Comparison of ENCODE assay signal across 8 cellular contexts in the genomic region with DNA sequence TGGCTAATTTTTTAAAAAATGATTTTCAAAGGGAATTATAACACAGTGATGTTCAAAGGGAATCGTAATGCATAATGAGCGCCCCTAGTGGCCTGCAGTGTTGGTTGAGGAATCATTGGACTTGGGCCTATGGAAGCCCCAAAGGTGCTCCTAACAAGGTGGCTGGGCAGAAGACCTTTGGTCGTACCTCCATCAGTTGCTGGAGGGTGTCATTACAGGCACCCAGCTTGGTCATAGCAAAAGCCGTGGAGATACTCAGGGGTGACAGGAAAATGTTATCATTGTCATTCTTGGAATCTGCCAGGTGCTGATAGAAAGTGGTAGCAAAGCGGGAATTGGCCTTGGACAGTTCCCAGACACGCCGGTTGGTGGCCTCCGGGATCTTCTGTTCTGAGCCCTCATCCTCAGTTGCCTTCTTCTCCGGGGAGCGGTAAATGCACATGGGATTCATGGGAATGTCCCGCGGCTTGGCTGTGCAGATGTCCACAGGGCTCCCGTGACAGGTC. TPM values are rescaled to one million over a fixed set of nuclear protein-coding genes. Genes with fewer than 3 reads are reported as not detected.
DNase-seq lines count a peak whose midpoint lies in the region; ATAC-seq and TF ChIP-seq lines count a peak whose summit lies in the region.

No MANE protein-coding gene starts in this region.

- no peak overlapping the region for H3K27ac Mint-ChIP-seq in neural progenitor cell

- ATAC-seq in heart right ventricle (no peak), GM18858 (IDR thresholded peaks at IDR 0.05; ENCODE audit: unreplicated experiment) (no peak)

- H3K9me3 ChIP-seq in heart right ventricle (no peaks in the 10 kb centered on the region), right atrium auricular region (no peaks in the 10 kb centered on the region), neural progenitor cell (ENCODE audit: low read depth) (no peaks in the 10 kb centered on the region)

- H3K79me2 ChIP-seq in neural progenitor cell (ENCODE audit: low read depth), result no peaks in the 10 kb centered on the region

- no peaks in the 10 kb centered on the region for H3K36me3 ChIP-seq in heart right ventricle
- H3K36me3 ChIP-seq in right atrium auricular region, result no peaks in the 10 kb centered on the region
- H3K36me3 ChIP-seq in neural progenitor cell, result no peaks in the 10 kb centered on the region

- no peak for DNase-seq in heart right ventricle
- no peak for DNase-seq in right atrium auricular region (ENCODE audit: low spot score)
- DNase-seq in NCI-H510A (lab: John Stamatoyannopoulos, UW), result peak; percentile 6
- no peak for DNase-seq in astrocyte of the cerebellum (ENCODE audit: low read depth)
- DNase-seq in neural progenitor cell (ENCODE audit: low spot score), result peak; percentile 34
- no peak for DNase-seq in NCI-H446 treated with DMSO at 0.1 percent for 48 hours (lab: John Stamatoyannopoulos, UW)
- no peak for DNase-seq in cerebellum (ENCODE audit: low spot score)

- H3K36me3 Mint-ChIP-seq in neural progenitor cell, result no peaks in the 10 kb centered on the region

- 85 to 87% methylated on average over 13 of the region's 13 CpGs for WGBS in heart right ventricle, 2 donors

- in situ Hi-C loops in astrocyte of the cerebellum (cut with HindIII; ENCODE audit: low sequenced_read_pairs), result no loop called here

- H3K9ac ChIP-seq in neural progenitor cell, result no peak overlapping the region

- no peaks in the 10 kb centered on the region for H3F3A ChIP-seq in neural progenitor cell (ENCODE audit: low read depth)

- H3K4me1 ChIP-seq in heart right ventricle (no peaks in the 10 kb centered on the region), right atrium auricular region (no peaks in the 10 kb centered on the region), neural progenitor cell (no peaks in the 10 kb centered on the region)

- H3K27me3 Mint-ChIP-seq in neural progenitor cell (ENCODE audit: insufficient read depth, low read depth), result no peaks in the 10 kb centered on the region

- H3K27me3 ChIP-seq in heart right ventricle, result no peaks in the 10 kb centered on the region
- no peaks in the 10 kb centered on the region for H3K27me3 ChIP-seq in right atrium auricular region
- H3K27me3 ChIP-seq in neural progenitor cell, result no peaks in the 10 kb centered on the region

- H2AFZ ChIP-seq in neural progenitor cell (replicated peaks), result no peak overlapping the region

- H4K20me1 ChIP-seq in neural progenitor cell (ENCODE audit: low read depth), result no peaks in the 10 kb centered on the region

- no peak overlapping the region for H3K4me2 ChIP-seq in neural progenitor cell

- H3K27ac ChIP-seq in heart right ventricle (no peak overlapping the region), right atrium auricular region (no peak overlapping the region), neural progenitor cell (no peak overlapping the region)

- intact Hi-C loops in heart right ventricle (cut with DNase I), result no loop called here

- TF ChIP-seq CTCF in heart right ventricle (IDR thresholded peaks at IDR 0.05) (peak in 7 of 9 donors; percentile 22 to 57 (median 32)), right atrium auricular region (IDR thresholded peaks at IDR 0.05) (peak in 1 of 2 donors; percentile 46), astrocyte of the cerebellum (IDR thresholded peaks at IDR 0.05; ENCODE audit: low read depth, low read length, missing control alignments) (peak; percentile 55), neural progenitor cell (IDR thresholded peaks at IDR 0.05) (peak; percentile 74)

- H3K4me1 Mint-ChIP-seq in neural progenitor cell, result no peaks in the 10 kb centered on the region

- H3K9me3 Mint-ChIP-seq in neural progenitor cell, result peaks cover 4% of the 10 kb centered on the region

- no peak overlapping the region for H3K4me3 ChIP-seq in heart right ventricle
- H3K4me3 ChIP-seq in right atrium auricular region, result no peak overlapping the region
- H3K4me3 ChIP-seq in astrocyte of the cerebellum (ENCODE audit: low read depth, low read length), result no peak overlapping the region
- H3K4me3 ChIP-seq in neural progenitor cell, result no peak overlapping the region

- H3K4me3 Mint-ChIP-seq in neural progenitor cell, result no peak overlapping the region

RNA-seq across cellular contexts. Expression of a gene that starts 2.7 kb away (rescaled TPM):
- total RNA-seq in heart right ventricle, result under 1 TPM in 2 of 10 donors, not detected in 8; 0.34 to 0.44 TPM
- under 1 TPM in 1 of 2 donors, not detected in 1; 0.20 TPM for polyA plus RNA-seq in heart right ventricle
- total RNA-seq in right atrium auricular region, result under 1 TPM in 1 of 2 donors, not detected in 1; 0.31 TPM
- not detected in 2 replicates for total RNA-seq in neural progenitor cell (ENCODE audit: low replicate concordance)
- total RNA-seq in cerebellum, result not detected

RNA-seq across cellular contexts. Expression of a gene that starts 46.2 kb away (rescaled TPM):
- 10 to 100 TPM in 8 of 10 donors, 1 to 10 TPM in 2; 8.5 to 15.2 (median 11.3) TPM for total RNA-seq in heart right ventricle
- 1 to 10 TPM in 1 of 2 donors, under 1 TPM in 1; 0.55 to 3.4 TPM for polyA plus RNA-seq in heart right ventricle
- total RNA-seq in right atrium auricular region, result 1 to 10 TPM; 5.8 to 8.8 TPM
- 13.9 and 19.4 TPM in 2 replicates for total RNA-seq in neural progenitor cell (ENCODE audit: low replicate concordance)
- 47.2 TPM for total RNA-seq in cerebellum

RNA-seq across cellular contexts. Expression of a gene that starts 46.6 kb away (rescaled TPM):
- total RNA-seq in heart right ventricle (10 to 100 TPM; 33.1 to 74.1 (median 42.4) TPM), right atrium auricular region (100 to 1,000 TPM in 1 of 2 donors, 10 to 100 TPM in 1; 74.6 to 115 TPM), neural progenitor cell (ENCODE audit: low replicate concordance) (585 and 950 TPM in 2 replicates), cerebellum (207 TPM)
- polyA plus RNA-seq in heart right ventricle, result 100 to 1,000 TPM; 150 to 151 TPM

Comparison
In these comparisons a context has a peak if more than half of its experiments do, and no peak if none do; other contexts are left out.
1. DNase-seq: peak in NCI-H510A (single experiment) and neural progenitor cell (single experiment); none in heart right ventricle (0 of 2), right atrium auricular region (single experiment), astrocyte of the cerebellum (single experiment), NCI-H446 treated with DMSO at 0.1 percent for 48 hours (single experiment) and cerebellum (single experiment).